Comparison of ENCODE assay signal across 1 cellular context in genomic region chr2:156452971-156453370, GRCh38.
TF ChIP-seq lines count a peak whose summit lies in the region.

No MANE protein-coding gene starts in this region.

TF ChIP-seq in HepG2, 621 proteins besides CTCF, POLR2A, EP300 and RAD21:
- TF ChIP-seq FOXM1 (CRISPR knock-in tag; IDR thresholded peaks at IDR 0.05) (no peak), TFE3 (CRISPR knock-in tag; IDR thresholded peaks at IDR 0.05) (no peak)
TF ChIP-seq in HepG2: peak in this region for 0.
